11 cellular contexts compared by ENCODE assay signal in genomic region chr3:147213633-147214032, GRCh38.
"Had no signal": no experiment of that assay in that cellular context is flagged by ENCODE, and none has a peak within 500 bp of the region (broad histone marks: within the 10 kb centered on the region; RNA-seq: fewer than 3 reads in every experiment).

No MANE protein-coding gene starts in this region.

- H3K36me3 ChIP-seq: HAP-1 had no signal

- FAIRE-seq: H1, H54 had no signal

- H3K27ac Mint-ChIP-seq: GM23338, H9, HFFc6 had no signal

- H3K27ac ChIP-seq: GM23248 had no signal

- H3K4me1 ChIP-seq: HAP-1 had no signal

- H3K4me3 ChIP-seq: GM23248, GM23338, HAP-1 had no signal

- H3K4me3 Mint-ChIP-seq: GM23338, H9, HFFc6 had no signal

- H3K9me3 ChIP-seq: HAP-1 had no signal

- H3K4me2 ChIP-seq: GM23338 had no signal

- H3K9me3 Mint-ChIP-seq: GM23338 had no signal

- H2AFZ ChIP-seq: GM23248, GM23338 had no signal

- DNase-seq: GM23248, GOT3, H7, H9, HCEC 1CT, HFFc6 had no signal

- H3K9ac ChIP-seq: GM23248 had no signal

- ATAC-seq: GM23338, HCT116 had no signal
